8 cellular contexts compared by ENCODE assay signal in genomic region chr1:47333922-47334764, GRCh38. TPM values are rescaled to one million over a fixed set of nuclear protein-coding genes. Genes with fewer than 3 reads are reported as not detected.
DNase-seq lines count a peak whose midpoint lies in the region; ATAC-seq, FAIRE-seq and TF ChIP-seq lines count a peak whose summit lies in the region.

No MANE protein-coding gene starts in this region.

- H3K4me3 Mint-ChIP-seq in neural progenitor cell, result peak overlapping the region; percentile 97

- H3K36me3 ChIP-seq in HUES64 (ENCODE audit: insufficient read depth, low read length) (no peaks in the 10 kb centered on the region), neural progenitor cell (no peaks in the 10 kb centered on the region)

- H3K9ac ChIP-seq in HUES64 (ENCODE audit: low read depth, low read length) (peak overlapping the region; percentile 93), neural progenitor cell (peak overlapping the region; percentile 77)

- peaks cover 62% of the 10 kb centered on the region for H3K79me2 ChIP-seq in neural progenitor cell (ENCODE audit: low read depth)

- H3F3A ChIP-seq in neural progenitor cell (ENCODE audit: low read depth), result peaks cover 35% of the 10 kb centered on the region

- peak; percentile 73 for FAIRE-seq in RCC 7860 (lab: Jason Lieb, UNC)

- peak overlapping the region; percentile 94 for H3K4me2 ChIP-seq in neural progenitor cell

- H3K4me3 ChIP-seq in HUES64 (ENCODE audit: low read length) (peak overlapping the region; percentile 98), fibroblast of villous mesenchyme (ENCODE audit: low read depth, low read length) (peak overlapping the region; percentile 74), neural progenitor cell (peak overlapping the region; percentile 92)

- no peaks in the 10 kb centered on the region for H3K9me3 Mint-ChIP-seq in neural progenitor cell

- peak overlapping the region; percentile 90 for H2AFZ ChIP-seq in neural progenitor cell (replicated peaks)

- H3K9me3 ChIP-seq in HUES64 (ENCODE audit: insufficient read depth, low read depth, low read length) (no peaks in the 10 kb centered on the region), neural progenitor cell (ENCODE audit: low read depth) (no peaks in the 10 kb centered on the region)

- H4K20me1 ChIP-seq in neural progenitor cell (ENCODE audit: low read depth), result no peaks in the 10 kb centered on the region

- H3K27ac ChIP-seq in HUES64 (ENCODE audit: low read depth, low read length) (peak overlapping the region; percentile 90), neural progenitor cell (peak overlapping the region; percentile 96)

- peaks cover 5% of the 10 kb centered on the region for H3K4me1 ChIP-seq in HUES64 (ENCODE audit: insufficient read depth, low read length)
- peaks cover 20% of the 10 kb centered on the region for H3K4me1 ChIP-seq in neural progenitor cell

- H3K27me3 Mint-ChIP-seq in neural progenitor cell (ENCODE audit: insufficient read depth, low read depth), result peaks cover 3% of the 10 kb centered on the region

- ATAC-seq in GM21526 (IDR thresholded peaks at IDR 0.05; ENCODE audit: low FRiP score, unreplicated experiment), result peak; percentile 87

- DNase-seq in Daoy (ENCODE audit: low read depth) (peak; percentile 93), RCC 7860 (ENCODE audit: low spot score) (peak; percentile 67), fibroblast of villous mesenchyme (ENCODE audit: low read depth) (peak; percentile 86), neural progenitor cell (ENCODE audit: low spot score) (peak; percentile 96), stromal cell of bone marrow (ENCODE audit: low read depth) (peak; percentile 71)
- peak; percentile 61 for DNase-seq in activated T-helper 9 cell treated with anti-CD3 and anti-CD28 coated beads, Interleukin-2, amount 50 U/mL, for 16 hours (ENCODE audit: low read depth)

- H3K4me1 Mint-ChIP-seq in neural progenitor cell, result peaks cover 10% of the 10 kb centered on the region

- H3K27ac Mint-ChIP-seq in neural progenitor cell, result peak overlapping the region; percentile 97

- H3K36me3 Mint-ChIP-seq in neural progenitor cell, result no peaks in the 10 kb centered on the region

- peak; percentile 21 for TF ChIP-seq CTCF in fibroblast of villous mesenchyme (IDR thresholded peaks at IDR 0.05; ENCODE audit: insufficient read depth, low read depth, low read length)
- TF ChIP-seq CTCF in neural progenitor cell (IDR thresholded peaks at IDR 0.05), result peak; percentile 33

- under 1% methylated on average over 90 of the region's 90 CpGs for WGBS in HUES64

- H3K27me3 ChIP-seq in HUES64 (ENCODE audit: insufficient read depth, low read length) (no peaks in the 10 kb centered on the region), neural progenitor cell (no peaks in the 10 kb centered on the region)

RNA-seq across cellular contexts. Expression of gene CMPK1, which starts 0.6 kb away (rescaled TPM):
- total RNA-seq in Daoy (2014; rRNA removed; shearing (Covaris generic)), result 146 and 155 TPM in 2 replicates
- polyA plus RNA-seq in HUES64 (2013, experiment 1 of 2), result 27.6 TPM
- 32.5 TPM for polyA plus RNA-seq in HUES64 (2013, experiment 2 of 2)
- total RNA-seq in fibroblast of villous mesenchyme (78.0 and 120 TPM in 2 replicates), neural progenitor cell (ENCODE audit: low replicate concordance) (39.6 and 68.0 TPM in 2 replicates)

RNA-seq across cellular contexts. Expression of gene STIL, which starts 20.2 kb away (rescaled TPM):
- 29.8 and 37.9 TPM in 2 replicates for total RNA-seq in Daoy (2014; rRNA removed; shearing (Covaris generic))
- polyA plus RNA-seq in HUES64 (2013, experiment 1 of 2), result 24.0 TPM
- 23.8 TPM for polyA plus RNA-seq in HUES64 (2013, experiment 2 of 2)
- total RNA-seq in fibroblast of villous mesenchyme (13.2 and 21.2 TPM in 2 replicates), neural progenitor cell (ENCODE audit: low replicate concordance) (49.0 and 59.0 TPM in 2 replicates)

Comparison
In these comparisons a context has a peak if more than half of its experiments do, and no peak if none do; other contexts are left out.
1. Peak in every context shown above with its lines: DNase-seq, ATAC-seq, H3K4me3 ChIP-seq and H3K27ac ChIP-seq.